Comparison of ENCODE assay signal across 14 cellular contexts in the genomic region with DNA sequence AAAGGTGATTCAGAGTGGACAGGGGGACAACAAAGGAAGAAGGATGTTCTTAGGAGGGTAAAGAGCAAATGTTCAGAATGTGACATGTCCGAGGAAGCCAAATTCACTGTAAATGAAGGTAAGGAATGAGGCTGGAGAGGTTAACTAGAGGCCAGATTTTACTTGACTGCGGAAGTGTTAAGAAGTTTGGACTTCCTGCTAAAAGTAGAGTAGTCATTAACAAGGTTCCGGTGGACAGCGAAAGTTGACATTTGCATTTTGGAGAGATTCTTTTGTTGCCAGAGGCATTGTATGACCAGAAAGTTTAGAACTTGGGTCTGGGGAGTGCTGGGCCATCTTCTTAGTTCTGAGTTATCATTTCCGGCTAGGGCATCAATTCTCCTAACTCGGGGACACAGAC. TPM values are rescaled to one million over a fixed set of nuclear protein-coding genes. Genes with fewer than 3 reads are reported as not detected.
DNase-seq lines count a peak whose midpoint lies in the region; ATAC-seq and TF ChIP-seq lines count a peak whose summit lies in the region.
"Had no signal": no experiment of that assay in that cellular context is flagged by ENCODE, and none has a peak within 500 bp of the region (broad histone marks: within the 10 kb centered on the region; RNA-seq: fewer than 3 reads in every experiment).

No MANE protein-coding gene starts in this region.

- no peak overlapping the region for H3K9ac ChIP-seq in mesenchymal stem cell (ENCODE audit: low read length)

- no peak for ATAC-seq in activated T-helper 17 cell treated with anti-CD3 and anti-CD28 coated beads, Interleukin-2, amount 50 U/mL, for 72 hours (replicated peaks)
- ATAC-seq in HG03460 (IDR thresholded peaks at IDR 0.05; ENCODE audit: unreplicated experiment) (no peak), left lung (no peak)
- ATAC-seq in CD4-positive, alpha-beta T cell (ENCODE audit: poor library complexity), result no peak
- ATAC-seq: CD8-positive, alpha-beta T cell; HepG2 had no signal

- TF ChIP-seq CTCF in Caco-2 (IDR thresholded peaks at IDR 0.05; ENCODE audit: insufficient read depth in 1 of 2, low read depth in 1 of 2, low read length in 1 of 2, severe bottlenecking in 1 of 2, unreplicated experiment in 1 of 2) (no peak), left lung (IDR thresholded peaks at IDR 0.05) (no peak)
- TF ChIP-seq CTCF in CD4-positive, alpha-beta T cell (IDR thresholded peaks at IDR 0.05), result no peak

- POLR2A ChIA-PET in Caco-2 (lab: Charles Lee), result no interaction called here
- POLR2A ChIA-PET in CD4-positive, alpha-beta T cell (lab: Charles Lee), result no interaction called here

- peak overlapping the region; percentile 44 for H2AK5ac ChIP-seq in mesenchymal stem cell (ENCODE audit: low read length, severe bottlenecking)

- H2BK12ac ChIP-seq in mesenchymal stem cell (ENCODE audit: low read length in 2 of 2), result peak overlapping the region; percentile 89

- H2BK5ac ChIP-seq in mesenchymal stem cell (ENCODE audit: low read depth, low read length, poor library complexity, severe bottlenecking), result no peak overlapping the region

- H3K9me3 Mint-ChIP-seq in Caco-2 (ENCODE audit: unreplicated experiment), result no peaks in the 10 kb centered on the region
- no peaks in the 10 kb centered on the region for H3K9me3 Mint-ChIP-seq in activated T-helper 17 cell treated with anti-CD3 and anti-CD28 coated beads, Interleukin-2, amount 50 U/mL, for 72 hours
- H3K9me3 Mint-ChIP-seq in CD4-positive, alpha-beta T cell, result no peaks in the 10 kb centered on the region
- H3K9me3 Mint-ChIP-seq: CD8-positive, alpha-beta T cell had no signal

- no peak overlapping the region for H3K27ac ChIP-seq in mesenchymal stem cell (ENCODE audit: low read length, poor library complexity, severe bottlenecking)
- H3K27ac ChIP-seq in left lung, result no peak overlapping the region
- H3K27ac ChIP-seq in CD4-positive, alpha-beta T cell (ENCODE audit: low read depth, low read length), result no peak overlapping the region

- H3K27me3 ChIP-seq in Caco-2 (replicated peaks; ENCODE audit: control insufficient read depth, insufficient read depth, low read length), result no peaks in the 10 kb centered on the region
- no peaks in the 10 kb centered on the region for H3K27me3 ChIP-seq in mesenchymal stem cell (ENCODE audit: control insufficient read depth in 1 of 2, insufficient read depth in 1 of 2, low read length in 2 of 2)
- no peaks in the 10 kb centered on the region for H3K27me3 ChIP-seq in left lung
- no peaks in the 10 kb centered on the region for H3K27me3 ChIP-seq in CD4-positive, alpha-beta T cell (ENCODE audit: control insufficient read depth, insufficient read depth, low read length)

- no peak overlapping the region for H3K14ac ChIP-seq in mesenchymal stem cell (ENCODE audit: low read length in 2 of 2)

- peak overlapping the region; percentile 74 for H3K27ac Mint-ChIP-seq in Caco-2 (ENCODE audit: unreplicated experiment)
- H3K27ac Mint-ChIP-seq in activated T-helper 17 cell treated with anti-CD3 and anti-CD28 coated beads, Interleukin-2, amount 50 U/mL, for 72 hours, result peak overlapping the region; percentile 2
- H3K27ac Mint-ChIP-seq in CD4-positive, alpha-beta T cell, result no peak overlapping the region
- H3K27ac Mint-ChIP-seq: B cell; CD8-positive, alpha-beta T cell had no signal

- CTCF ChIA-PET in Caco-2 (lab: Charles Lee), result no interaction called here
- CTCF ChIA-PET in CD4-positive, alpha-beta T cell (lab: Charles Lee), result interaction anchor here (1.5 to 3.2 kb wide), 3 partner anchors 18 to 316 kb away, joined by 4 to 16 read pairs (median 7); no protein-coding TSS in a partner anchor

- no peaks in the 10 kb centered on the region for H3K36me3 ChIP-seq in Caco-2 (ENCODE audit: control insufficient read depth, insufficient read depth, low read length)
- H3K36me3 ChIP-seq in mesenchymal stem cell (ENCODE audit: control insufficient read depth in 1 of 2, insufficient read depth in 2 of 2, low read depth in 1 of 2, low read length in 2 of 2), result no peaks in the 10 kb centered on the region
- H3K36me3 ChIP-seq in left lung, result no peaks in the 10 kb centered on the region

- BruUV-seq in Caco-2 (replicated peaks; lab: Mats Ljungman, UMichigan), result no TSS peak

- H3K4me2 ChIP-seq in mesenchymal stem cell (ENCODE audit: low read length, poor library complexity, severe bottlenecking), result no peak overlapping the region

- H3K4me3 ChIP-seq in Caco-2 (ENCODE audit: low read depth, low read length) (no peak overlapping the region), mesenchymal stem cell (ENCODE audit: insufficient read depth in 1 of 2, low read depth in 1 of 2, low read length in 2 of 2) (no peak overlapping the region), left lung (no peak overlapping the region)

- no peaks in the 10 kb centered on the region for H3K9me3 ChIP-seq in Caco-2
- H3K9me3 ChIP-seq in mesenchymal stem cell (ENCODE audit: control insufficient read depth, low read length), result no peaks in the 10 kb centered on the region
- no peaks in the 10 kb centered on the region for H3K9me3 ChIP-seq in left lung
- no peaks in the 10 kb centered on the region for H3K9me3 ChIP-seq in CD4-positive, alpha-beta T cell (ENCODE audit: control insufficient read depth, low read length)

- peaks cover 9% of the 10 kb centered on the region for H3K4me1 Mint-ChIP-seq in Caco-2 (ENCODE audit: low read depth, unreplicated experiment)
- H3K4me1 Mint-ChIP-seq in activated T-helper 17 cell treated with anti-CD3 and anti-CD28 coated beads, Interleukin-2, amount 50 U/mL, for 72 hours, result no peaks in the 10 kb centered on the region
- H3K4me1 Mint-ChIP-seq in CD4-positive, alpha-beta T cell (ENCODE audit: low read depth), result no peaks in the 10 kb centered on the region
- H3K4me1 Mint-ChIP-seq: B cell had no signal

- H2BK15ac ChIP-seq in mesenchymal stem cell (ENCODE audit: low read depth, poor library complexity, severe bottlenecking), result no peak overlapping the region

- no peaks in the 10 kb centered on the region for H3K36me3 Mint-ChIP-seq in Caco-2 (ENCODE audit: insufficient read depth, unreplicated experiment)
- no peaks in the 10 kb centered on the region for H3K36me3 Mint-ChIP-seq in activated T-helper 17 cell treated with anti-CD3 and anti-CD28 coated beads, Interleukin-2, amount 50 U/mL, for 72 hours (ENCODE audit: low read depth)
- no peaks in the 10 kb centered on the region for H3K36me3 Mint-ChIP-seq in CD4-positive, alpha-beta T cell (ENCODE audit: low read depth)
- H3K36me3 Mint-ChIP-seq: CD8-positive, alpha-beta T cell had no signal

- no peak overlapping the region for H2BK120ac ChIP-seq in mesenchymal stem cell (ENCODE audit: low read depth, low read length)

- H3K4me3 Mint-ChIP-seq in Caco-2 (ENCODE audit: unreplicated experiment), result no peak overlapping the region
- H3K4me3 Mint-ChIP-seq in activated T-helper 17 cell treated with anti-CD3 and anti-CD28 coated beads, Interleukin-2, amount 50 U/mL, for 72 hours, result no peak overlapping the region
- no peak overlapping the region for H3K4me3 Mint-ChIP-seq in CD4-positive, alpha-beta T cell
- H3K4me3 Mint-ChIP-seq: B cell; CD8-positive, alpha-beta T cell had no signal

- H3K79me1 ChIP-seq in mesenchymal stem cell (replicated peaks; ENCODE audit: low read length, poor library complexity, severe bottlenecking), result no peaks in the 10 kb centered on the region

- no peak overlapping the region for H2AFZ ChIP-seq in mesenchymal stem cell (ENCODE audit: low read depth, low read length)

- DNase-seq in Caco-2, result no peak
- DNase-seq in mesenchymal stem cell, result no peak
- DNase-seq in superior temporal gyrus (ENCODE audit: extremely low spot score), result peak; percentile 2
- DNase-seq in posterior vena cava (ENCODE audit: low spot score), result no peak
- no peak for DNase-seq in left lung
- no peak for DNase-seq in CD4-positive, alpha-beta T cell
- DNase-seq: C1 segment of cervical spinal cord; CD8-positive, alpha-beta T cell; COR-L47; DMS53 had no signal

- H3K27me3 Mint-ChIP-seq in Caco-2 (ENCODE audit: insufficient read depth, unreplicated experiment), result no peaks in the 10 kb centered on the region
- H3K27me3 Mint-ChIP-seq in activated T-helper 17 cell treated with anti-CD3 and anti-CD28 coated beads, Interleukin-2, amount 50 U/mL, for 72 hours, result peaks cover 3% of the 10 kb centered on the region
- no peaks in the 10 kb centered on the region for H3K27me3 Mint-ChIP-seq in CD4-positive, alpha-beta T cell

- H3K4ac ChIP-seq in mesenchymal stem cell (ENCODE audit: low read depth in 1 of 2, low read length in 2 of 2), result no peak overlapping the region

- peak overlapping the region; percentile 80 for H4K8ac ChIP-seq in mesenchymal stem cell (ENCODE audit: low read length)

- WGBS in mesenchymal stem cell, result 92% methylated on average over 4 of the region's 6 CpGs

- H3K4me1 ChIP-seq in Caco-2, result peaks cover 8% of the 10 kb centered on the region
- peaks cover 3% of the 10 kb centered on the region for H3K4me1 ChIP-seq in mesenchymal stem cell (ENCODE audit: control insufficient read depth, insufficient read depth, low read depth, low read length)
- peaks cover 0 to under 1% of the 10 kb centered on the region in 2 donors for H3K4me1 ChIP-seq in left lung

- H4K91ac ChIP-seq in mesenchymal stem cell (ENCODE audit: low read length), result peak overlapping the region; percentile 57

- peak overlapping the region in 1 of 2 experiments; percentile 54 for H3K18ac ChIP-seq in mesenchymal stem cell (ENCODE audit: low read depth in 1 of 2, low read length in 2 of 2)

- no peak overlapping the region for H3K23ac ChIP-seq in mesenchymal stem cell (ENCODE audit: low read length in 2 of 2)

- intact Hi-C loops in Caco-2 (cut with micrococcal nuclease; ENCODE audit: unreplicated experiment), result no loop called here
- intact Hi-C loops in posterior vena cava (cut with DNase I), result loop anchor here in 1 of 2 donors (5.0 to 10.0 kb wide), 2 partner anchors 89 to 181 kb away; no protein-coding TSS in a partner anchor
- intact Hi-C loops in left lung (cut with DNase I), result no loop called here
- intact Hi-C loops in CD4-positive, alpha-beta T cell (cut with DNase I, micrococcal nuclease), result loop anchor here in 1 of 2 experiments (5.0 kb wide), 3 partner anchors 184 to 694 kb away; no protein-coding TSS in a partner anchor

RNA-seq across cellular contexts. Expression of a gene that starts 7.2 kb away (rescaled TPM):
- total RNA-seq in Caco-2 (2022), result 37.2 and 40.9 TPM in 2 replicates
- 1 to 10 TPM; 1.8 to 3.1 TPM for total RNA-seq in activated T-helper 17 cell treated with anti-CD3 and anti-CD28 coated beads, Interleukin-2, amount 50 U/mL, for 72 hours
- 109 TPM for polyA plus RNA-seq in mesenchymal stem cell (2013, experiment 1 of 2)
- 106 TPM for polyA plus RNA-seq in mesenchymal stem cell (2013, experiment 2 of 2)
- total RNA-seq in posterior vena cava, result 100 to 1,000 TPM in 1 of 2 donors, 10 to 100 TPM in 1; 84.4 to 151 TPM
- total RNA-seq in left lung, result 10 to 100 TPM; 60.8 to 63.0 TPM
- 1 to 10 TPM; 3.6 TPM for total RNA-seq in CD4-positive, alpha-beta T cell
